ENCODE assay signal across 21 cellular contexts in the genomic region with DNA sequence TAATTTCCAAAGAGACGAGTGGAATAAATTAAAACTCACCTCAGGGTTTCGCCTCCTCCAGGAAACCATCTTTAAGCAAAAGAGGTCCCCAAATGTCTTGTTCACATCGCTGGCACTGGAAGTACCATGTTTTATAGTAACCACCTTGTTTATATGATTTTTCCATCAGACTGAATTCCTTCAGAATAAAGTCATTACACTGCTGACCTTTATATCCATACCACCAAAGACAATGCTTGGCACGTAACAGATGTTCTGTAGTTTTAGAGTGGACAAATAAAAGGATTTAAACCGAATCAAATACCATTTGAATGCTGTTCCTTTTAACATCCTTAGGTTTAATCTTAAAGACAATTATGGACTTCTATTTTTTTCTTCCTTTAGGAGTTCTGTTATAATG.
"Had no signal": no experiment of that assay in that cellular context is flagged by ENCODE, and none has a peak within 500 bp of the region (broad histone marks: within the 10 kb centered on the region; RNA-seq: fewer than 3 reads in every experiment).

No MANE protein-coding gene starts in this region.

- H3K4me3 ChIP-seq: adrenal gland, body of pancreas, lung, ovary, sigmoid colon, stomach, testis, upper lobe of left lung had no signal

- ATAC-seq: activated CD8-positive, alpha-beta memory T cell treated with anti-CD3 and anti-CD28 coated beads, Interleukin-2, amount 10 ng/mL, durations not matched to agents 7 days and 5 days; body of pancreas had no signal

- H3K27me3 ChIP-seq: adrenal gland, body of pancreas, ovary, sigmoid colon, stomach, testis, upper lobe of left lung had no signal

- H3K4me1 ChIP-seq: testis had no signal

- H3K9me3 ChIP-seq: adrenal gland, body of pancreas, ovary, sigmoid colon, stomach, testis, upper lobe of left lung had no signal

- DNase-seq: activated CD4-positive, alpha-beta T cell treated with anti-CD3 and anti-CD28 coated beads for 1 hour; activated CD4-positive, alpha-beta T cell treated with anti-CD3 and anti-CD28 coated beads, Interleukin-2, amount 50 U/mL, for 48 hours; activated CD8-positive, alpha-beta memory T cell treated with anti-CD3 and anti-CD28 coated beads, Interleukin-2, amount 10 ng/mL, durations not matched to agents 7 days and 5 days; activated effector memory CD4-positive, alpha-beta T cell treated with Interleukin-2 at 50 U/mL for 16 hours; activated naive CD4-positive, alpha-beta T cell treated with anti-CD3 and anti-CD28 coated beads, Interleukin-2, amount 50 U/mL, for 16 hours; activated T-cell treated with anti-CD3 and anti-CD28 coated beads, Interleukin-2, amount 50 U/mL, for 1 hour; adrenal gland; body of pancreas; central memory CD4-positive, alpha-beta T cell; cortex of kidney; effector memory CD4-positive, alpha-beta T cell; islet precursor cell; ovary; sigmoid colon; stimulated activated CD4-positive, alpha-beta T cell treated with anti-CD3 and anti-CD28 coated beads, Interleukin-1b, Interleukin-23, amount 100 ng/mL, for 48 hours; stomach; T-helper 1 cell; T1000; testis; upper lobe of left lung had no signal

- H3K27ac ChIP-seq: adrenal gland, body of pancreas, ovary, sigmoid colon, stomach, testis, upper lobe of left lung had no signal

- H3K36me3 ChIP-seq: adrenal gland, ovary, sigmoid colon, stomach, upper lobe of left lung had no signal
